13 cellular contexts compared by ENCODE assay signal in the genomic region with DNA sequence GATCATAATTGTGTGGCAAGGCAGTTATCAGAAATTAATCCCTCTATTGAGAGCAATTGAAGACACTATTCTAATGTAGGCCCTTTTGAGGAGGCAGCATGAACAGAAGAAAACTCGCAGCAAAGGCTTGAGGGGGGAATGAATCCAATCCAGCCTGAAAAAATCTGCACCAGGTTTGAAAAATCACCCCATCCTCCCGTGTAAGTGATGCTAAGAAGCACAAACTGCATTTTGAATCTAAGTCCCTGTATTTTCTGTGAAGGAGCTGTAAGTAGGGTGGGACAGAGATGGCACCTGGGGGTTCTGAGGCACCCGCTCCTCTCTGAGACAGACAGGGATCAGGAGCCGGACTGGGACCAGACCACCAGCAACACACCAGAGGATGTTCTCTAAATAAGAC. TPM values are rescaled to one million over a fixed set of nuclear protein-coding genes. Genes with fewer than 3 reads are reported as not detected.
DNase-seq lines count a peak whose midpoint lies in the region; ATAC-seq, FAIRE-seq and TF ChIP-seq lines count a peak whose summit lies in the region.
"Had no signal": no experiment of that assay in that cellular context is flagged by ENCODE, and none has a peak within 500 bp of the region (broad histone marks: within the 10 kb centered on the region; RNA-seq: fewer than 3 reads in every experiment).

A gene (plus strand): TSS at position 241 of the 400 bp plus-strand sequence. CDS start 161 bp downstream, outside the sequence.

- H3K9me3 Mint-ChIP-seq in GM23338 (no peaks in the 10 kb centered on the region), neural progenitor cell (no peaks in the 10 kb centered on the region)
- H3K9me3 Mint-ChIP-seq: T-helper 2 cell treated with Interferon-gamma antibody and Interleukin-4, amounts not matched to agents 5 μg/mL and 100 μg/mL, for 36 hours had no signal

- H3K4me3 ChIP-seq in GM23338 (no peak within 1 kb of the TSS), neural progenitor cell (peak within 1 kb of the TSS; percentile 19), right cardiac atrium (ENCODE audit: low read length) (no peak within 1 kb of the TSS)
- H3K4me3 ChIP-seq: prostate gland, thoracic aorta had no signal

- H3K27ac ChIP-seq in GM23338 (ENCODE audit: low read depth) (no peak within 1 kb of the TSS), neural progenitor cell (no peak within 1 kb of the TSS), right cardiac atrium (ENCODE audit: low read length) (no peak within 1 kb of the TSS)
- H3K27ac ChIP-seq: prostate gland, thoracic aorta had no signal

- H3K4me1 Mint-ChIP-seq in GM23338 (peaks cover 6% of the 10 kb centered on the region; the same call in 2 of the 3 replicates), neural progenitor cell (peaks cover 19% of the 10 kb centered on the region)

- H3K4me3 Mint-ChIP-seq in GM23338, result no peak within 1 kb of the TSS
- peak within 1 kb of the TSS; percentile 81 for H3K4me3 Mint-ChIP-seq in neural progenitor cell
- H3K4me3 Mint-ChIP-seq: IgD-negative memory B cell; T-helper 2 cell treated with Interferon-gamma antibody and Interleukin-4, amounts not matched to agents 5 μg/mL and 100 μg/mL, for 36 hours had no signal

- no peaks in the 10 kb centered on the region for H3K79me2 ChIP-seq in GM23338 (replicated peaks; ENCODE audit: insufficient read depth)
- H3K79me2 ChIP-seq in neural progenitor cell (ENCODE audit: low read depth), result no peaks in the 10 kb centered on the region

- no peak for FAIRE-seq in D721Med (lab: Jason Lieb, UNC)

- no peaks in the 10 kb centered on the region for H3K36me3 Mint-ChIP-seq in GM23338 (ENCODE audit: low read depth)
- no peaks in the 10 kb centered on the region for H3K36me3 Mint-ChIP-seq in neural progenitor cell
- H3K36me3 Mint-ChIP-seq: IgD-negative memory B cell had no signal

- H2AFZ ChIP-seq in GM23338 (peak within 1 kb of the TSS; percentile 52; the same call in 1 of the 2 replicates), neural progenitor cell (replicated peaks) (peak within 1 kb of the TSS; percentile 82)

- no peaks in the 10 kb centered on the region for H3K4me1 ChIP-seq in GM23338 (ENCODE audit: insufficient read depth)
- H3K4me1 ChIP-seq in neural progenitor cell, result peaks cover 13% of the 10 kb centered on the region
- no peaks in the 10 kb centered on the region for H3K4me1 ChIP-seq in right cardiac atrium (ENCODE audit: control insufficient read depth, insufficient read depth, low read length)
- H3K4me1 ChIP-seq: prostate gland had no signal

- H3K27ac Mint-ChIP-seq in GM23338 (no peak within 1 kb of the TSS), neural progenitor cell (peak within 1 kb of the TSS; percentile 34)
- H3K27ac Mint-ChIP-seq: IgD-negative memory B cell; T-helper 2 cell treated with Interferon-gamma antibody and Interleukin-4, amounts not matched to agents 5 μg/mL and 100 μg/mL, for 36 hours had no signal

- H3K9me3 ChIP-seq in neural progenitor cell (ENCODE audit: low read depth) (no peaks in the 10 kb centered on the region), right cardiac atrium (ENCODE audit: control insufficient read depth, low read length) (no peaks in the 10 kb centered on the region)
- H3K9me3 ChIP-seq: prostate gland, thoracic aorta had no signal

- intact Hi-C loops in right cardiac atrium (cut with DNase I), result no loop called here

- H3K36me3 ChIP-seq in GM23338 (ENCODE audit: insufficient read depth), result no peaks in the 10 kb centered on the region
- H3K36me3 ChIP-seq in neural progenitor cell, result no peaks in the 10 kb centered on the region
- H3K36me3 ChIP-seq: prostate gland, thoracic aorta had no signal

- no peaks in the 10 kb centered on the region for H3K9me2 ChIP-seq in GM23338 (ENCODE audit: insufficient read depth)

- H3K27me3 Mint-ChIP-seq in GM23338 (ENCODE audit: insufficient read depth, low read depth, poor library complexity), result no peaks in the 10 kb centered on the region
- H3K27me3 Mint-ChIP-seq in neural progenitor cell (ENCODE audit: insufficient read depth, low read depth), result no peaks in the 10 kb centered on the region

- ATAC-seq in GM23338, result peak; percentile 43
- no peak for ATAC-seq in GM19397 (IDR thresholded peaks at IDR 0.05; ENCODE audit: unreplicated experiment)
- no peak for ATAC-seq in right cardiac atrium
- ATAC-seq: left cardiac atrium had no signal

- no peak within 1 kb of the TSS for H3K9ac ChIP-seq in neural progenitor cell

- H3F3A ChIP-seq in GM23338 (replicated peaks; ENCODE audit: low read depth), result no peaks in the 10 kb centered on the region
- H3F3A ChIP-seq in neural progenitor cell (ENCODE audit: low read depth), result no peaks in the 10 kb centered on the region

- no peak within 1 kb of the TSS for H3K4me2 ChIP-seq in GM23338
- peak within 1 kb of the TSS; percentile 45 for H3K4me2 ChIP-seq in neural progenitor cell

- H4K20me1 ChIP-seq in GM23338 (replicated peaks; ENCODE audit: insufficient read depth) (no peaks in the 10 kb centered on the region), neural progenitor cell (ENCODE audit: low read depth) (no peaks in the 10 kb centered on the region)

- H3K27me3 ChIP-seq in GM23338 (ENCODE audit: insufficient read depth), result no peaks in the 10 kb centered on the region
- no peaks in the 10 kb centered on the region for H3K27me3 ChIP-seq in neural progenitor cell
- H3K27me3 ChIP-seq in right cardiac atrium (ENCODE audit: control insufficient read depth, insufficient read depth), result no peaks in the 10 kb centered on the region

- no peak for TF ChIP-seq CTCF in GM23338 (conservative IDR thresholded peaks at IDR 0.05; ENCODE audit: low read depth in 2 of 2)
- no peak for TF ChIP-seq CTCF in neural progenitor cell (IDR thresholded peaks at IDR 0.05)
- no peak for TF ChIP-seq CTCF in D721Med (IDR thresholded peaks at IDR 0.05; ENCODE audit: insufficient read depth, missing control alignments)

- DNase-seq in GM23338 (ENCODE audit: low spot score) (peak; percentile 45), NCI-H345 (lab: John Stamatoyannopoulos, UW) (peak; percentile 43), cerebellum (ENCODE audit: low spot score) (peak; percentile 65), neural progenitor cell (ENCODE audit: low spot score) (peak; percentile 26), NCI-H2196 (lab: John Stamatoyannopoulos, UW; ENCODE audit: unreplicated experiment) (no peak), D721Med (ENCODE audit: insufficient read length, low spot score) (no peak), right cardiac atrium (no peak)
- DNase-seq: left cardiac atrium had no signal

- 44% methylated on average over 4 of the region's 4 CpGs for WGBS in right cardiac atrium

TF ChIP-seq in GM23338, 12 proteins besides CTCF, POLR2A, EP300 and RAD21:
- TF ChIP-seq NANOG (IDR thresholded peaks at IDR 0.05; ENCODE audit: borderline replicate concordance) (no peak), EZH2phosphoT487 (IDR thresholded peaks at IDR 0.05; ENCODE audit: unreplicated experiment) (no peak), ZNF331 (CRISPR knock-in tag; IDR thresholded peaks at IDR 0.05; ENCODE audit: low read depth) (no peak), CREB1 (CRISPR knock-in tag; IDR thresholded peaks at IDR 0.05; ENCODE audit: low read depth) (no peak), EZH2 (IDR thresholded peaks at IDR 0.05; ENCODE audit: low read depth, unreplicated experiment) (no peak), JUNB (IDR thresholded peaks at IDR 0.05; ENCODE audit: unreplicated experiment) (no peak), ZNF114 (CRISPR knock-in tag; IDR thresholded peaks at IDR 0.05) (no peak), POLR2AphosphoS5 (IDR thresholded peaks at IDR 0.05; ENCODE audit: low read depth) (no peak)
- TF ChIP-seq, protein P1, sequence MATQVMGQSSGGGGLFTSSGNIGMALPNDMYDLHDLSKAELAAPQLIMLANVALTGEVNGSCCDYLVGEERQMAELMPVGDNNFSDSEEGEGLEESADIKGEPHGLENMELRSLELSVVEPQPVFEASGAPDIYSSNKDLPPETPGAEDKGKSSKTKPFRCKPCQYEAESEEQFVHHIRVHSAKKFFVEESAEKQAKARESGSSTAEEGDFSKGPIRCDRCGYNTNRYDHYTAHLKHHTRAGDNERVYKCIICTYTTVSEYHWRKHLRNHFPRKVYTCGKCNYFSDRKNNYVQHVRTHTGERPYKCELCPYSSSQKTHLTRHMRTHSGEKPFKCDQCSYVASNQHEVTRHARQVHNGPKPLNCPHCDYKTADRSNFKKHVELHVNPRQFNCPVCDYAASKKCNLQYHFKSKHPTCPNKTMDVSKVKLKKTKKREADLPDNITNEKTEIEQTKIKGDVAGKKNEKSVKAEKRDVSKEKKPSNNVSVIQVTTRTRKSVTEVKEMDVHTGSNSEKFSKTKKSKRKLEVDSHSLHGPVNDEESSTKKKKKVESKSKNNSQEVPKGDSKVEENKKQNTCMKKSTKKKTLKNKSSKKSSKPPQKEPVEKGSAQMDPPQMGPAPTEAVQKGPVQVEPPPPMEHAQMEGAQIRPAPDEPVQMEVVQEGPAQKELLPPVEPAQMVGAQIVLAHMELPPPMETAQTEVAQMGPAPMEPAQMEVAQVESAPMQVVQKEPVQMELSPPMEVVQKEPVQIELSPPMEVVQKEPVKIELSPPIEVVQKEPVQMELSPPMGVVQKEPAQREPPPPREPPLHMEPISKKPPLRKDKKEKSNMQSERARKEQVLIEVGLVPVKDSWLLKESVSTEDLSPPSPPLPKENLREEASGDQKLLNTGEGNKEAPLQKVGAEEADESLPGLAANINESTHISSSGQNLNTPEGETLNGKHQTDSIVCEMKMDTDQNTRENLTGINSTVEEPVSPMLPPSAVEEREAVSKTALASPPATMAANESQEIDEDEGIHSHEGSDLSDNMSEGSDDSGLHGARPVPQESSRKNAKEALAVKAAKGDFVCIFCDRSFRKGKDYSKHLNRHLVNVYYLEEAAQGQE (IDR thresholded peaks at IDR 0.05; ENCODE audit: unreplicated experiment), result no peak

RNA-seq across cellular contexts. Expression of the gene that starts here (rescaled TPM):
- total RNA-seq in GM23338 (2014; rRNA removed; shearing (Covaris generic)), result 0.56 TPM in 1 of 2 replicates, not detected in the other
- polyA plus RNA-seq in GM23338 (2016; fragmentation: Nextera tagmentation; extraction: Ambion mirVana) (0.16 and 0.27 TPM in 2 replicates), right cardiac atrium (0.05 TPM)
- total RNA-seq in cerebellum (22.8 TPM), neural progenitor cell (ENCODE audit: low replicate concordance) (2.3 and 2.6 TPM in 2 replicates), right cardiac atrium (under 1 TPM; 0.25 to 0.60 (median 0.33) TPM)
- total RNA-seq: thoracic aorta had no signal
- polyA plus RNA-seq: IgD-negative memory B cell had no signal

Comparison
In these comparisons a context has a peak if more than half of its experiments do, and no peak if none do; other contexts are left out.
1. Peak in DNase-seq and ATAC-seq in GM23338; RNA of the gene not detected or under 1 TPM.
2. DNase-seq: peak in NCI-H345 (single experiment), cerebellum (single experiment) and neural progenitor cell (single experiment); none in NCI-H2196 (single experiment), D721Med (single experiment) and right cardiac atrium (0 of 3).